ENCODE assay signal across 9 cellular contexts in genomic region chr22:50599816-50600454, GRCh38. TPM values are rescaled to one million over a fixed set of nuclear protein-coding genes. Genes with fewer than 3 reads are reported as not detected.
DNase-seq lines count a peak whose midpoint lies in the region; ATAC-seq and TF ChIP-seq lines count a peak whose summit lies in the region.
"Had no signal": no experiment of that assay in that cellular context is flagged by ENCODE, and none has a peak within 500 bp of the region (broad histone marks: within the 10 kb centered on the region; RNA-seq: fewer than 3 reads in every experiment).

No MANE protein-coding gene starts in this region.

- no peaks in the 10 kb centered on the region for H3K36me3 Mint-ChIP-seq in stimulated activated effector memory CD8-positive, alpha-beta T cell treated with anti-CD3 and anti-CD28 coated beads, Interleukin-12 subunit alpha, Interleukin-12 subunit beta, amount 100 ng/mL, for 72 hours

- in situ Hi-C loops in T47D (cut with HindIII; ENCODE audit: low pct_unique_long_range_greater_than_20kb, low sequenced_read_pairs): no loop called here

- H3K4me1 ChIP-seq in left lung: peaks cover 0 to 10% of the 10 kb centered on the region in 2 donors

- no peak overlapping the region for H3K27ac ChIP-seq in left lung

- DNase-seq in NCI-H1417 (lab: John Stamatoyannopoulos, UW) (peak in 2 of 3 experiments; percentile 50 to 66), NCI-H1417 treated with DMSO at 0.1 percent for 48 hours (lab: John Stamatoyannopoulos, UW) (no peak), UCSD-AML1 (lab: John Stamatoyannopoulos, UW; ENCODE audit: unreplicated experiment) (peak; percentile 48), T47D (ENCODE audit: low read depth in 1 of 2, low spot score in 1 of 2) (peak; percentile 49 to 90), left lung (peak in 1 of 2 donors; percentile 87)
- DNase-seq in stimulated activated effector memory CD8-positive, alpha-beta T cell treated with anti-CD3 and anti-CD28 coated beads, Interleukin-12 subunit alpha, Interleukin-12 subunit beta, amount 100 ng/mL, for 72 hours (ENCODE audit: low spot score in 2 of 2): peak; percentile 55 to 76

- peak; percentile 93 for ATAC-seq in left lung
- ATAC-seq in stimulated activated effector memory CD8-positive, alpha-beta T cell treated with anti-CD3 and anti-CD28 coated beads, Interleukin-12 subunit alpha, Interleukin-12 subunit beta, amount 100 ng/mL, for 72 hours: peak; percentile 73
- no peak for ATAC-seq in GM18861 (IDR thresholded peaks at IDR 0.05; ENCODE audit: unreplicated experiment)
- no peak for ATAC-seq in HG02981 (IDR thresholded peaks at IDR 0.05; ENCODE audit: unreplicated experiment)

- intact Hi-C loops in left lung (cut with DNase I): loop anchor here in 1 of 2 donors (10.0 kb wide), 1 partner anchor 95 kb away; the partner anchor contains the start of genes LMF2 and NCAPH2

- no peak overlapping the region for H3K27ac Mint-ChIP-seq in stimulated activated effector memory CD8-positive, alpha-beta T cell treated with anti-CD3 and anti-CD28 coated beads, Interleukin-12 subunit alpha, Interleukin-12 subunit beta, amount 100 ng/mL, for 72 hours

- H3K9me3 Mint-ChIP-seq in stimulated activated effector memory CD8-positive, alpha-beta T cell treated with anti-CD3 and anti-CD28 coated beads, Interleukin-12 subunit alpha, Interleukin-12 subunit beta, amount 100 ng/mL, for 72 hours: no peaks in the 10 kb centered on the region

- no peaks in the 10 kb centered on the region for H3K36me3 ChIP-seq in left lung

- H3K4me3 Mint-ChIP-seq in stimulated activated effector memory CD8-positive, alpha-beta T cell treated with anti-CD3 and anti-CD28 coated beads, Interleukin-12 subunit alpha, Interleukin-12 subunit beta, amount 100 ng/mL, for 72 hours: peak overlapping the region; percentile 25

- no peaks in the 10 kb centered on the region for H3K9me3 ChIP-seq in left lung

- peaks cover 11% of the 10 kb centered on the region for H3K4me1 Mint-ChIP-seq in stimulated activated effector memory CD8-positive, alpha-beta T cell treated with anti-CD3 and anti-CD28 coated beads, Interleukin-12 subunit alpha, Interleukin-12 subunit beta, amount 100 ng/mL, for 72 hours

- H3K27me3 ChIP-seq in left lung: peaks cover 28 to 70% of the 10 kb centered on the region in 2 donors

- TF ChIP-seq CTCF in left lung (IDR thresholded peaks at IDR 0.05): no peak

- H3K4me3 ChIP-seq in left lung: peak overlapping the region; percentile 13 to 38

RNA-seq across cellular contexts. Expression of gene MAPK8IP2, which starts 0.7 kb away (rescaled TPM):
- total RNA-seq in left lung: 1 to 10 TPM; 1.4 to 2.3 TPM

RNA-seq across cellular contexts. Expression of gene CHKB, which starts 17.3 kb away (rescaled TPM):
- 10 to 100 TPM; 67.4 to 75.9 TPM for total RNA-seq in left lung

RNA-seq across cellular contexts. Expression of gene CPT1B, which starts 21.7 kb away (rescaled TPM):
- total RNA-seq in left lung: 10 to 100 TPM; 15.3 to 20.0 TPM

RNA-seq across cellular contexts. Expression of gene ARSA, which starts 28.0 kb away (rescaled TPM):
- total RNA-seq in left lung: 10 to 100 TPM; 46.3 to 58.0 TPM

RNA-seq across cellular contexts. Expression of gene SYCE3, which starts 37.2 kb away (rescaled TPM):
- total RNA-seq in left lung: not detected
- total RNA-seq: T-helper 2 cell treated with Interferon-gamma antibody and Interleukin-4, amounts not matched to agents 100 ng/mL and 5 ng/mL, for 36 hours had no signal

Comparison
In these comparisons a context has a peak if more than half of its experiments do, and no peak if none do; other contexts are left out.
1. ATAC-seq: peak in left lung (single experiment) and stimulated activated effector memory CD8-positive, alpha-beta T cell treated with anti-CD3 and anti-CD28 coated beads, Interleukin-12 subunit alpha, Interleukin-12 subunit beta, amount 100 ng/mL, for 72 hours (single experiment); none in GM18861 (single experiment) and HG02981 (single experiment).